In the genomic region with DNA sequence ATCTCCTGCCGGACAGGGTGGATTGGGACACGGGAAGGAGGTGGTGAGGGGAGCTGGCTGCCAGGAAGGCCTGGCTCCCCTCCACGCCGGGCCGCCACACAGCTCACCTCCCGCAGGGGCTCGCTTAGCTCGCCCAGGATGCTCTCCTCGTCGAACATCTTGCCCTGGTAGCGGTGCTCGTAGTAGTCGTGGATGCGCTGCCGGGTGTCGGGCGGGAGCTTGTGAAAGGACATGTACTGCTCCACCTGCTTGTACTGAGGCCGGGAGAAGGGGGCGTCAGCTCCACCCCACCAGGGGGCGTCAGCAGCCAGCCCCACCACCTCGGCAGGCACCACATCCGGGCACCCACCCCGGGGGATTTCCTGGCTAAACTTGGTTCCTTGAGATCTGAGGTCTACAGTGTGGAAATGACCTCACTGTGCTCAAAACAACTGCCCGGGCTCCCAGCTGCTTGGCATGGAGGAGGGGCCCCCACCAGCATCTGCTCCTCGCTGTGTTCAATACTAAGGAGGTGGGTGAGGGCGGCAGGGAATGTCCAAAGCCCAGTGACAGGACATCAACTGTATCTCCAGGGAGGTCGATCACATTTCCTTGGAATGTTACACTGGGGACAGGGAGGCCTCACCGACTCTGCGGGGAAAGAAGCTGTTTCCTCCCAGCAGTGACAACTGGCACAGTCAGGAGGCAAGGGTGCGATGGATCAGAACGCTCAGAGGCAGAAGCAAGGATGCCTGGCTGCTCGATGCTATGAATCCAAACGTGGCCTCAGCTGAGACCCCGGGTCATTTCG, we compare ENCODE assay signal across 9 cellular contexts. TPM values are rescaled to one million over a fixed set of nuclear protein-coding genes. Genes with fewer than 3 reads are reported as not detected.
DNase-seq lines count a peak whose midpoint lies in the region; FAIRE-seq and TF ChIP-seq lines count a peak whose summit lies in the region.
"Had no signal": no experiment of that assay in that cellular context is flagged by ENCODE, and none has a peak within 500 bp of the region (broad histone marks: within the 10 kb centered on the region; RNA-seq: fewer than 3 reads in every experiment).

No MANE protein-coding gene starts in this region.

- no peaks in the 10 kb centered on the region for H3K23me2 ChIP-seq in H1 (ENCODE audit: low read depth, low read length)

- H2AFZ ChIP-seq in Loucy (ENCODE audit: low read length) (no peak overlapping the region; the same call in 1 of the 2 replicates), H1 (ENCODE audit: low read length) (no peak overlapping the region)

- no peak overlapping the region for H2BK15ac ChIP-seq in H1 (ENCODE audit: low read length)

- no peak overlapping the region for H2AK5ac ChIP-seq in H1 (ENCODE audit: low read depth, low read length)

- H3K9me3 ChIP-seq in Loucy (ENCODE audit: insufficient read depth, low read depth, low read length): no peaks in the 10 kb centered on the region
- H3K9me3 ChIP-seq in H1 (ENCODE audit: insufficient read depth in 2 of 2, low read depth in 1 of 2, low read length in 1 of 2): no peaks in the 10 kb centered on the region

- H3K27ac ChIP-seq in H1 (ENCODE audit: low read depth, low read length): no peak overlapping the region

- TF ChIP-seq RAD21 in H1 (IDR thresholded peaks at IDR 0.05 in 1 of 2, conservative IDR thresholded peaks at IDR 0.05 in 1 of 2; ENCODE audit: low read depth in 2 of 2, low read length in 2 of 2): peak; percentile 62 to 74

- H2BK12ac ChIP-seq in H1 (ENCODE audit: low read depth, low read length): no peak overlapping the region; the same call in 1 of the 2 replicates

- H4K8ac ChIP-seq in H1 (ENCODE audit: extremely low read depth, insufficient read depth, low read length): no peak overlapping the region

- no peak for FAIRE-seq in H1 (lab: Jason Lieb, UNC)

- no peak overlapping the region for H3K4me2 ChIP-seq in Loucy (ENCODE audit: low read depth, low read length, poor library complexity, severe bottlenecking)
- H3K4me2 ChIP-seq in H1 (ENCODE audit: insufficient read depth in 1 of 2, low read depth in 2 of 2, low read length in 2 of 2): no peak overlapping the region

- no peak for TF ChIP-seq EP300 in H1 (IDR thresholded peaks at IDR 0.05; ENCODE audit: borderline replicate concordance in 1 of 2, low read depth in 2 of 2, low read length in 2 of 2)

- peak; percentile 49 for DNase-seq in activated effector memory CD4-positive, alpha-beta T cell treated with anti-CD3 and anti-CD28 coated beads, Interleukin-2, amount 50 U/mL, for 16 hours
- no peak for DNase-seq in activated effector memory CD4-positive, alpha-beta T cell treated with Interleukin-2 at 50 U/mL for 16 hours
- no peak for DNase-seq in H1 (ENCODE audit: low read depth in 1 of 2, low spot score in 2 of 2)
- DNase-seq in stimulated activated CD8-positive, alpha-beta memory T cell treated with anti-CD3 and anti-CD28 coated beads, Interleukin-4, amount 100 ng/mL, for 48 hours: peak; percentile 33
- no peak for DNase-seq in activated gamma-delta T cell (lab: John Stamatoyannopoulos, UW)
- DNase-seq in NCI-H1092 (lab: John Stamatoyannopoulos, UW): no peak
- DNase-seq in NCI-H1694 treated with DMSO at 0.1 percent for 48 hours (lab: John Stamatoyannopoulos, UW): no peak

- no peak overlapping the region for H3K18ac ChIP-seq in H1 (ENCODE audit: extremely low read depth, low read length)

- H2BK5ac ChIP-seq in H1 (ENCODE audit: low read depth, low read length): no peak overlapping the region; the same call in 1 of the 2 replicates

- no peak overlapping the region for H3K56ac ChIP-seq in H1 (replicated peaks; ENCODE audit: insufficient read length, low read depth, low read length)

- no peaks in the 10 kb centered on the region; the same call in 1 of the 2 replicates for H3K79me1 ChIP-seq in H1 (ENCODE audit: low read depth, low read length)

- H3K14ac ChIP-seq in H1 (ENCODE audit: insufficient read length): no peak overlapping the region

- no peak overlapping the region for H3K4ac ChIP-seq in H1 (replicated peaks; ENCODE audit: insufficient read length, low read depth, low read length)

- CTCF ChIA-PET in H1 (lab: Charles Lee; ENCODE audit: partially characterized antibody): interaction anchor here (0.6 to 2.1 kb wide), 28 partner anchors 9 to 583 kb away, joined by 3 to 7 read pairs (median 4); a partner anchor contains a TSS

- no peak overlapping the region for H2BK20ac ChIP-seq in H1 (ENCODE audit: low read length)

- no peak overlapping the region for H3K23ac ChIP-seq in H1 (ENCODE audit: insufficient read length)

- H2BK120ac ChIP-seq in H1 (replicated peaks; ENCODE audit: low read depth, low read length): no peak overlapping the region

- H3K4me1 ChIP-seq in Loucy (ENCODE audit: insufficient read depth, low read length, poor library complexity, severe bottlenecking): no peaks in the 10 kb centered on the region
- peaks cover 0 to 1% (median under 1%) of the 10 kb centered on the region in 4 experiments; a peak in 1 of 7 replicates for H3K4me1 ChIP-seq in H1 (replicated peaks in 1 of 4; ENCODE audit: control insufficient read depth in 3 of 4, insufficient read depth in 4 of 4, low read length in 3 of 4)

- no peaks in the 10 kb centered on the region for H3K27me3 ChIP-seq in Loucy (ENCODE audit: insufficient read depth, low read length, poor library complexity, severe bottlenecking)
- H3K27me3 ChIP-seq in H1 (replicated peaks in 1 of 4; ENCODE audit: control insufficient read depth in 3 of 4, extremely low read depth in 1 of 4, insufficient read depth in 3 of 4, low read length in 3 of 4): no peaks in the 10 kb centered on the region

- H3K4me3 ChIP-seq in Loucy (ENCODE audit: low read length, poor library complexity, severe bottlenecking) (no peak overlapping the region), H1 (ENCODE audit: extremely low read depth in 1 of 4, insufficient read depth in 2 of 4, low read depth in 3 of 4, low read length in 4 of 4) (no peak overlapping the region)

- no peak overlapping the region for H4K5ac ChIP-seq in H1 (ENCODE audit: insufficient read length, low read depth, low read length)

- TF ChIP-seq POLR2A in H1 (IDR thresholded peaks at IDR 0.05; ENCODE audit: control extremely low read depth in 1 of 2, low read depth in 2 of 2, low read length in 2 of 2): no peak

- TF ChIP-seq CTCF in Loucy (conservative IDR thresholded peaks at IDR 0.05; ENCODE audit: low read length) (peak; percentile 55), H1 (IDR thresholded peaks at IDR 0.05; ENCODE audit: control extremely low read depth in 1 of 3, insufficient read depth in 1 of 3, low read depth in 1 of 3, low read length in 3 of 3) (peak; percentile 42 to 64 (median 62))

- H3K9me2 ChIP-seq in Loucy (replicated peaks; ENCODE audit: low read depth, low read length): no peaks in the 10 kb centered on the region

- H4K20me1 ChIP-seq in Loucy (ENCODE audit: insufficient read depth, low read length, poor library complexity, severe bottlenecking) (no peaks in the 10 kb centered on the region), H1 (replicated peaks in 1 of 2; ENCODE audit: control insufficient read depth in 1 of 2, insufficient read depth in 2 of 2, low read length in 2 of 2) (peaks cover 3 to 8% of the 10 kb centered on the region in 2 experiments)

- no peak overlapping the region for H3K9ac ChIP-seq in Loucy (ENCODE audit: low read depth, low read length, poor library complexity, severe bottlenecking)
- H3K9ac ChIP-seq in H1 (replicated peaks in 1 of 4; ENCODE audit: extremely low read depth in 1 of 4, low read depth in 3 of 4, low read length in 3 of 4): no peak overlapping the region

- H3F3A ChIP-seq in Loucy (ENCODE audit: low read depth): no peaks in the 10 kb centered on the region

- H4K91ac ChIP-seq in H1 (replicated peaks; ENCODE audit: insufficient read length, low read length): no peak overlapping the region

- H3K36me3 ChIP-seq in Loucy (ENCODE audit: insufficient read depth, low read length) (no peaks in the 10 kb centered on the region), H1 (ENCODE audit: control insufficient read depth in 2 of 4, insufficient read depth in 4 of 4, low read length in 3 of 4) (peaks cover 2 to 26% (median 8%) of the 10 kb centered on the region in 4 experiments; a peak in 6 of 8 replicates)

- 83% methylated on average over 35 of the region's 35 CpGs; no CpG with 5 or more reads in 1 of the 2 experiments for WGBS in H1 (ENCODE audit: extremely low coverage in 1 of 2, insufficient coverage in 1 of 2, insufficient read length in 1 of 2, insufficient replicate concordance in 2 of 2, low coverage in 1 of 2, low lambda C conversion rate in 2 of 2, missing lambda C conversion rate in 1 of 2), 2 experiments

- POLR2A ChIA-PET in H1 (lab: Charles Lee; ENCODE audit: partially characterized antibody): interaction anchor here (0.6 to 1.4 kb wide), 3 partner anchors 9 to 374 kb away, joined by 3 to 6 read pairs (median 3); no protein-coding TSS in a partner anchor

- no peaks in the 10 kb centered on the region for H3K79me2 ChIP-seq in Loucy (ENCODE audit: insufficient read depth, low read length)
- H3K79me2 ChIP-seq in H1 (ENCODE audit: control insufficient read depth in 1 of 2, insufficient read depth in 2 of 2, low read length in 2 of 2): no peaks in the 10 kb centered on the region

TF ChIP-seq in H1, 55 proteins besides CTCF, POLR2A, EP300 and RAD21 (continues in another document):
- TF ChIP-seq ZNF274 (IDR thresholded peaks at IDR 0.05; ENCODE audit: borderline replicate concordance, extremely low read depth, low read length) (no peak), SP2 (IDR thresholded peaks at IDR 0.05; ENCODE audit: low read length) (no peak), TEAD4 (IDR thresholded peaks at IDR 0.05; ENCODE audit: low read depth, low read length) (no peak)
- TF ChIP-seq, protein P1, sequence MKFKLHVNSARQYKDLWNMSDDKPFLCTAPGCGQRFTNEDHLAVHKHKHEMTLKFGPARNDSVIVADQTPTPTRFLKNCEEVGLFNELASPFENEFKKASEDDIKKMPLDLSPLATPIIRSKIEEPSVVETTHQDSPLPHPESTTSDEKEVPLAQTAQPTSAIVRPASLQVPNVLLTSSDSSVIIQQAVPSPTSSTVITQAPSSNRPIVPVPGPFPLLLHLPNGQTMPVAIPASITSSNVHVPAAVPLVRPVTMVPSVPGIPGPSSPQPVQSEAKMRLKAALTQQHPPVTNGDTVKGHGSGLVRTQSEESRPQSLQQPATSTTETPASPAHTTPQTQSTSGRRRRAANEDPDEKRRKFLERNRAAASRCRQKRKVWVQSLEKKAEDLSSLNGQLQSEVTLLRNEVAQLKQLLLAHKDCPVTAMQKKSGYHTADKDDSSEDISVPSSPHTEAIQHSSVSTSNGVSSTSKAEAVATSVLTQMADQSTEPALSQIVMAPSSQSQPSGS (IDR thresholded peaks at IDR 0.05; ENCODE audit: low read length): no peak

RNA-seq across cellular contexts. Expression of a gene that starts 43.4 kb away (rescaled TPM):
- total RNA-seq in H1 (2021; fragmentation: NEBNext Ultra II Directional; extraction: Animal tissue kit (Norgen Biotek cat#: 25700)): 8.5 and 9.3 TPM in 2 replicates
- 3.7 and 4.1 TPM in 2 replicates for polyA plus RNA-seq in H1 (2011; rRNA removed)
- 1.8 TPM for polyA plus RNA-seq in H1 (2011; cell fraction: cytosol; rRNA removed)
- polyA plus RNA-seq in H1 (2011; cell fraction: nucleus; rRNA removed): 4.5 TPM
- polyA plus RNA-seq in H1 (2012, experiment 1 of 2): 8.5 to 11.8 TPM (median 9.7 TPM) in 4 replicates
- 8.7 TPM for polyA plus RNA-seq in H1 (2012, experiment 2 of 2)
- polyA plus RNA-seq in H1 (2013, experiment 1 of 2): 5.8 TPM
- polyA plus RNA-seq in H1 (2013, experiment 2 of 2): 6.7 TPM
- polyA minus RNA-seq in H1 (2011; rRNA and poly(A)+ RNA removed): 5.0 and 5.7 TPM in 2 replicates
- 4.4 TPM for polyA minus RNA-seq in H1 (2011; cell fraction: cytosol; rRNA and poly(A)+ RNA removed)
- 7.2 TPM for polyA minus RNA-seq in H1 (2011; cell fraction: nucleus; rRNA and poly(A)+ RNA removed)
- total RNA-seq: myocyte had no signal

Comparison
In these comparisons a context has a peak if more than half of its experiments do, and no peak if none do; other contexts are left out.
1. DNase-seq: peak in activated effector memory CD4-positive, alpha-beta T cell treated with anti-CD3 and anti-CD28 coated beads, Interleukin-2, amount 50 U/mL, for 16 hours (single experiment) and stimulated activated CD8-positive, alpha-beta memory T cell treated with anti-CD3 and anti-CD28 coated beads, Interleukin-4, amount 100 ng/mL, for 48 hours (single experiment); none in activated effector memory CD4-positive, alpha-beta T cell treated with Interleukin-2 at 50 U/mL for 16 hours (single experiment), H1 (0 of 2), activated gamma-delta T cell (single experiment), NCI-H1092 (single experiment) and NCI-H1694 treated with DMSO at 0.1 percent for 48 hours (single experiment).